28 cellular contexts compared by ENCODE assay signal in the genomic region with DNA sequence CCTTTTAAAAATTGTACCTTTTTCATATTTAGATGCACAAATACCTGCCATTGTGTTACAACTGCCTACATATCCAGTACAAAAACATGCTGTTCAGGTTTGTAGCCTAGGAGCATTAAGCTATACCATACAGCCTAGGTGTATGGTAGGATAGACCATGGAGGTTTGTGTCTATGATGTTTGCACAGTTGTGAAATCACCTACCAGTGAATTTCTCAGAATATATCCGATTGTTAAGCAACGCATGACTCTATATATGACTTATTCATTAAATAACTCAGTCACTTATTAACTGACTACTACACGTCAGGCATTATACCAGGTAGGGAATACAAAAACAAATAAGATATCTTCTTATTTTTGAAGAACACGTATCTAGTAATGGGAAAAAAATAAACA. TPM values are rescaled to one million over a fixed set of nuclear protein-coding genes. Genes with fewer than 3 reads are reported as not detected.
DNase-seq lines count a peak whose midpoint lies in the region; ATAC-seq, FAIRE-seq and TF ChIP-seq lines count a peak whose summit lies in the region.
"Had no signal": no experiment of that assay in that cellular context is flagged by ENCODE, and none has a peak within 500 bp of the region (broad histone marks: within the 10 kb centered on the region; RNA-seq: fewer than 3 reads in every experiment).

No MANE protein-coding gene starts in this region.

- DNase-seq in ACHN: peak; percentile 28
- DNase-seq in HuH-7.5 (ENCODE audit: low spot score): peak; percentile 9
- DNase-seq in CD14-positive monocyte (ENCODE audit: low spot score): no peak
- DNase-seq in dedifferentiated amniotic fluid mesenchymal stem cell (ENCODE audit: extremely low spot score): no peak
- no peak for DNase-seq in kidney
- DNase-seq: 8988T; CD4-positive, alpha-beta memory T cell; COR-L47; DMS 273 treated with DMSO at 0.1 percent for 48 hours; DMS79; EL; GDM1; IMR-90; KG1; MG63; NCI-H1105 treated with DMSO at 0.1 percent for 48 hours; NCI-H2029; NCI-H446 treated with DMSO at 0.1 percent for 48 hours; NCI-H526; SHP77 had no signal

- intact Hi-C loops in CD14-positive monocyte (cut with micrococcal nuclease) (no loop called here), kidney (cut with DNase I) (no loop called here)

- no peak overlapping the region for H3K9ac ChIP-seq in liver (ENCODE audit: low read depth in 1 of 2, low read length in 2 of 2)
- no peak overlapping the region for H3K9ac ChIP-seq in kidney (ENCODE audit: low read length in 2 of 2)
- H3K9ac ChIP-seq: BLaER1 had no signal

- 37% methylated on average over 4 of the region's 4 CpGs for WGBS in liver

- no peaks in the 10 kb centered on the region for H3K4me1 Mint-ChIP-seq in CD14-positive monocyte

- H3K9me3 ChIP-seq in liver (ENCODE audit: control insufficient read depth in 4 of 4, low read length in 3 of 4) (peaks cover 0 to 2% (median 0%) of the 10 kb centered on the region in 4 donors), kidney (ENCODE audit: control insufficient read depth in 1 of 2, low read length in 2 of 2) (peaks cover 0 to 3% of the 10 kb centered on the region in 2 donors)
- H3K9me3 ChIP-seq: BLaER1, MG63 had no signal

- no peak for TF ChIP-seq RAD21 in liver (IDR thresholded peaks at IDR 0.05)

- H3K4me3 ChIP-seq in liver (ENCODE audit: low read depth in 1 of 3, low read length in 3 of 3) (no peak overlapping the region), kidney (ENCODE audit: low read length in 2 of 2) (no peak overlapping the region)
- H3K4me3 ChIP-seq: BLaER1, GM12878, MG63 had no signal

- no peak overlapping the region for H3K27ac Mint-ChIP-seq in CD14-positive monocyte
- H3K27ac Mint-ChIP-seq: CD4-positive, alpha-beta memory T cell had no signal

- no peak overlapping the region for H3K4me3 Mint-ChIP-seq in CD14-positive monocyte
- H3K4me3 Mint-ChIP-seq: CD4-positive, alpha-beta memory T cell had no signal

- in situ Hi-C loops in ACHN (cut with HindIII; ENCODE audit: low pct_ligation_motif_present, low pct_unique_long_range_greater_than_20kb, low sequenced_read_pairs): no loop called here

- peaks cover 0 to 3% (median 0%) of the 10 kb centered on the region in 4 donors for H3K4me1 ChIP-seq in liver (ENCODE audit: control insufficient read depth in 4 of 4, insufficient read depth in 4 of 4, low read length in 3 of 4)
- peaks cover 0 to 6% of the 10 kb centered on the region in 2 donors for H3K4me1 ChIP-seq in kidney (ENCODE audit: control insufficient read depth in 1 of 2, insufficient read depth in 1 of 2, low read depth in 1 of 2, low read length in 2 of 2)

- peaks cover 0 to 2% (median 1%) of the 10 kb centered on the region in 3 donors for H3K27me3 Mint-ChIP-seq in CD14-positive monocyte (ENCODE audit: low read depth in 3 of 3)

- no peaks in the 10 kb centered on the region for H3K36me3 Mint-ChIP-seq in CD14-positive monocyte
- H3K36me3 Mint-ChIP-seq: CD4-positive, alpha-beta memory T cell had no signal

- ATAC-seq in esophagus mucosa (peak; percentile 44), GM21423 (IDR thresholded peaks at IDR 0.05; ENCODE audit: unreplicated experiment) (no peak)
- ATAC-seq: GM12878 had no signal

- FAIRE-seq in kidney (lab: Jason Lieb, UNC): no peak
- FAIRE-seq: GM12878, H54 had no signal

- H3K27me3 ChIP-seq in liver (ENCODE audit: control insufficient read depth in 4 of 4, insufficient read depth in 4 of 4, low read length in 3 of 4): no peaks in the 10 kb centered on the region
- H3K27me3 ChIP-seq: BLaER1, MG63 had no signal

- no peaks in the 10 kb centered on the region for H3K36me3 ChIP-seq in liver (ENCODE audit: control insufficient read depth in 4 of 4, insufficient read depth in 3 of 4, low read depth in 1 of 4, low read length in 3 of 4)
- no peaks in the 10 kb centered on the region for H3K36me3 ChIP-seq in kidney (ENCODE audit: control insufficient read depth in 1 of 2, insufficient read depth in 2 of 2, low read length in 2 of 2)
- H3K36me3 ChIP-seq: BLaER1, MG63 had no signal

- H3K27ac ChIP-seq in liver (ENCODE audit: low read depth in 1 of 2, low read length in 2 of 2) (peak overlapping the region; percentile 32 to 67), kidney (ENCODE audit: low read depth in 2 of 2, low read length in 2 of 2) (no peak overlapping the region)
- H3K27ac ChIP-seq: BLaER1, HL-60, RWPE1 had no signal

- peaks cover 0 to 4% (median 2%) of the 10 kb centered on the region in 7 donors for H3K9me3 Mint-ChIP-seq in CD14-positive monocyte

- TF ChIP-seq CTCF in liver (IDR thresholded peaks at IDR 0.05; ENCODE audit: low read depth, low read length, missing input control) (no peak), CD14-positive monocyte (IDR thresholded peaks at IDR 0.05) (no peak), kidney (IDR thresholded peaks at IDR 0.05; ENCODE audit: borderline replicate concordance, extremely low read depth, insufficient read depth) (no peak)

TF ChIP-seq in liver, 16 proteins besides CTCF, POLR2A, EP300 and RAD21:
- TF ChIP-seq, protein P1, sequence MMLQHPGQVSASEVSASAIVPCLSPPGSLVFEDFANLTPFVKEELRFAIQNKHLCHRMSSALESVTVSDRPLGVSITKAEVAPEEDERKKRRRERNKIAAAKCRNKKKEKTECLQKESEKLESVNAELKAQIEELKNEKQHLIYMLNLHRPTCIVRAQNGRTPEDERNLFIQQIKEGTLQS (IDR thresholded peaks at IDR 0.05): no peak
- no peak for TF ChIP-seq HNF4A (conservative IDR thresholded peaks at IDR 0.05)
- TF ChIP-seq, protein P2, sequence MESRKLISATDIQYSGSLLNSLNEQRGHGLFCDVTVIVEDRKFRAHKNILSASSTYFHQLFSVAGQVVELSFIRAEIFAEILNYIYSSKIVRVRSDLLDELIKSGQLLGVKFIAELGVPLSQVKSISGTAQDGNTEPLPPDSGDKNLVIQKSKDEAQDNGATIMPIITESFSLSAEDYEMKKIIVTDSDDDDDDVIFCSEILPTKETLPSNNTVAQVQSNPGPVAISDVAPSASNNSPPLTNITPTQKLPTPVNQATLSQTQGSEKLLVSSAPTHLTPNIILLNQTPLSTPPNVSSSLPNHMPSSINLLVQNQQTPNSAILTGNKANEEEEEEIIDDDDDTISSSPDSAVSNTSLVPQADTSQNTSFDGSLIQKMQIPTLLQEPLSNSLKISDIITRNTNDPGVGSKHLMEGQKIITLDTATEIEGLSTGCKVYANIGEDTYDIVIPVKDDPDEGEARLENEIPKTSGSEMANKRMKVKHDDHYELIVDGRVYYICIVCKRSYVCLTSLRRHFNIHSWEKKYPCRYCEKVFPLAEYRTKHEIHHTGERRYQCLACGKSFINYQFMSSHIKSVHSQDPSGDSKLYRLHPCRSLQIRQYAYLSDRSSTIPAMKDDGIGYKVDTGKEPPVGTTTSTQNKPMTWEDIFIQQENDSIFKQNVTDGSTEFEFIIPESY (IDR thresholded peaks at IDR 0.05): peak; percentile 2
TF ChIP-seq in liver: peak in this region for 1.

RNA-seq across cellular contexts. Expression of a gene that starts 26.2 kb away (rescaled TPM):
- total RNA-seq in esophagus mucosa: 26.9 TPM
- total RNA-seq in liver: 10 to 100 TPM; 31.4 to 51.4 TPM
- polyA plus RNA-seq in liver: 10 to 100 TPM; 15.6 to 22.7 TPM
- 10 to 100 TPM; 16.5 to 17.3 TPM for polyA plus RNA-seq in CD14-positive monocyte
- total RNA-seq in kidney: 83.4 TPM
- polyA plus RNA-seq in kidney (ENCODE audit: insufficient read depth, low read depth, low replicate concordance): 12.7 TPM

RNA-seq across cellular contexts. Expression of a gene that starts 54.4 kb away (rescaled TPM):
- total RNA-seq in esophagus mucosa (19.1 TPM), liver (10 to 100 TPM; 17.9 to 25.0 TPM), kidney (48.4 TPM)
- polyA plus RNA-seq in liver (1 to 10 TPM; 5.8 to 8.5 TPM), CD14-positive monocyte (10 to 100 TPM; 13.0 to 13.6 TPM), kidney (ENCODE audit: insufficient read depth, low read depth, low replicate concordance) (19.4 TPM)

Comparison
In these comparisons a context has a peak if more than half of its experiments do, and no peak if none do; other contexts are left out.
1. DNase-seq: peak in ACHN (single experiment) and HuH-7.5 (single experiment); none in CD14-positive monocyte (single experiment), dedifferentiated amniotic fluid mesenchymal stem cell (single experiment) and kidney (single experiment).
2. H3K27ac ChIP-seq: peak in liver (2 of 2); none in kidney (0 of 2).